ENCODE assay signal across 9 cellular contexts in genomic region chr6:105136433-105137350, GRCh38. TPM values are rescaled to one million over a fixed set of nuclear protein-coding genes. Genes with fewer than 3 reads are reported as not detected.
DNase-seq lines count a peak whose midpoint lies in the region; ATAC-seq, FAIRE-seq and TF ChIP-seq lines count a peak whose summit lies in the region.
"Had no signal": no experiment of that assay in that cellular context is flagged by ENCODE, and none has a peak within 500 bp of the region (broad histone marks: within the 10 kb centered on the region; RNA-seq: fewer than 3 reads in every experiment).

No MANE protein-coding gene starts in this region.

- H3K9me3 Mint-ChIP-seq in CD8-positive, alpha-beta T cell, result no peaks in the 10 kb centered on the region
- H3K9me3 Mint-ChIP-seq in immature natural killer cell, result peaks cover 0 to 2% (median 0%) of the 10 kb centered on the region in 6 donors

- peak overlapping the region; percentile 87 for H3K9ac ChIP-seq in skeletal muscle satellite cell (ENCODE audit: low read depth, low read length)

- FAIRE-seq in GM19239 (lab: Jason Lieb, UNC) (no peak), bronchial epithelial cell (lab: Jason Lieb, UNC) (no peak)
- FAIRE-seq: TTC549 had no signal

- TF ChIP-seq CTCF in CD8-positive, alpha-beta T cell (IDR thresholded peaks at IDR 0.05), result no peak
- peak; percentile 24 for TF ChIP-seq CTCF in bronchial epithelial cell (IDR thresholded peaks at IDR 0.05; ENCODE audit: insufficient read depth, low read length, severe bottlenecking)

- no peaks in the 10 kb centered on the region for H3K36me3 Mint-ChIP-seq in CD8-positive, alpha-beta T cell
- no peaks in the 10 kb centered on the region for H3K36me3 Mint-ChIP-seq in immature natural killer cell

- POLR2A ChIA-PET in CD8-positive, alpha-beta T cell (lab: Charles Lee), result no interaction called here

- H3K4me1 ChIP-seq in CD8-positive, alpha-beta T cell (ENCODE audit: insufficient read depth, low read length), result peaks cover 8% of the 10 kb centered on the region
- H3K4me1 ChIP-seq in SJCRH30 (peaks cover 10% of the 10 kb centered on the region), skeletal muscle satellite cell (ENCODE audit: control insufficient read depth, insufficient read depth, low read length) (peaks cover 11% of the 10 kb centered on the region)

- peak overlapping the region; percentile 75 for H3K4me3 Mint-ChIP-seq in CD8-positive, alpha-beta T cell
- peak overlapping the region; percentile 48 to 78 (median 75) for H3K4me3 Mint-ChIP-seq in immature natural killer cell

- DNase-seq in CD8-positive, alpha-beta T cell, result peak in 1 of 7 experiments; percentile 8
- DNase-seq in GM19239 (ENCODE audit: insufficient read length, low spot score), result peak; percentile 62
- DNase-seq in SJCRH30, result peak; percentile 81 to 83
- DNase-seq in bronchial epithelial cell (ENCODE audit: low read depth), result no peak
- DNase-seq in immature natural killer cell, result peak in 2 of 3 donors; percentile 6 to 7
- no peak for DNase-seq in middle frontal gyrus (ENCODE audit: extremely low spot score, low spot score)

- H3K9me3 ChIP-seq in CD8-positive, alpha-beta T cell (ENCODE audit: low read length), result no peaks in the 10 kb centered on the region
- H3K9me3 ChIP-seq in SJCRH30 (replicated peaks), result no peaks in the 10 kb centered on the region
- no peaks in the 10 kb centered on the region for H3K9me3 ChIP-seq in skeletal muscle satellite cell (replicated peaks; ENCODE audit: low read length)

- peak overlapping the region; percentile 41 for H3K4me3 ChIP-seq in CD8-positive, alpha-beta T cell (ENCODE audit: low read depth, low read length)
- H3K4me3 ChIP-seq in SJCRH30 (peak overlapping the region; percentile 99), bronchial epithelial cell (ENCODE audit: low read depth, low read length) (peak overlapping the region; percentile 65), skeletal muscle satellite cell (ENCODE audit: low read length) (peak overlapping the region; percentile 89)

- H3K27ac Mint-ChIP-seq in CD8-positive, alpha-beta T cell, result no peak overlapping the region
- no peak overlapping the region for H3K27ac Mint-ChIP-seq in immature natural killer cell

- no peaks in the 10 kb centered on the region for H3K36me3 ChIP-seq in CD8-positive, alpha-beta T cell (ENCODE audit: insufficient read depth, low read length)
- peaks cover 14% of the 10 kb centered on the region for H3K36me3 ChIP-seq in SJCRH30
- no peaks in the 10 kb centered on the region for H3K36me3 ChIP-seq in bronchial epithelial cell (ENCODE audit: control insufficient read depth, insufficient read depth, low read length)
- no peaks in the 10 kb centered on the region for H3K36me3 ChIP-seq in skeletal muscle satellite cell (ENCODE audit: insufficient read depth, low read length)

- peak overlapping the region; percentile 96 for H3K4me2 ChIP-seq in skeletal muscle satellite cell (ENCODE audit: low read length)

- no peak overlapping the region for H3K27ac ChIP-seq in CD8-positive, alpha-beta T cell (ENCODE audit: low read depth, low read length)
- peak overlapping the region; percentile 92 for H3K27ac ChIP-seq in SJCRH30

- CTCF ChIA-PET in CD8-positive, alpha-beta T cell (lab: Charles Lee), result no interaction called here

- H3K4me1 Mint-ChIP-seq in CD8-positive, alpha-beta T cell (ENCODE audit: low read depth), result peaks cover 9% of the 10 kb centered on the region
- peaks cover 11 to 18% of the 10 kb centered on the region in 2 donors for H3K4me1 Mint-ChIP-seq in immature natural killer cell

- peaks cover 57% of the 10 kb centered on the region for H3K27me3 Mint-ChIP-seq in CD8-positive, alpha-beta T cell (ENCODE audit: low read depth)
- peaks cover 20 to 28% (median 20%) of the 10 kb centered on the region in 3 donors for H3K27me3 Mint-ChIP-seq in immature natural killer cell (ENCODE audit: low read depth in 3 of 3)

- ATAC-seq in CD8-positive, alpha-beta T cell, result peak; percentile 23
- ATAC-seq in HG03378 (IDR thresholded peaks at IDR 0.05; ENCODE audit: unreplicated experiment), result peak; percentile 58

- intact Hi-C loops in CD8-positive, alpha-beta T cell (cut with DNase I, micrococcal nuclease), result no loop called here

- H3K27me3 ChIP-seq in CD8-positive, alpha-beta T cell (ENCODE audit: insufficient read depth, low read length), result peaks cover 3% of the 10 kb centered on the region
- no peaks in the 10 kb centered on the region for H3K27me3 ChIP-seq in SJCRH30
- no peaks in the 10 kb centered on the region for H3K27me3 ChIP-seq in bronchial epithelial cell (ENCODE audit: control insufficient read depth, insufficient read depth, low read length)
- H3K27me3 ChIP-seq in skeletal muscle satellite cell (ENCODE audit: control insufficient read depth, insufficient read depth, low read length), result no peaks in the 10 kb centered on the region

RNA-seq across cellular contexts. Expression of gene POPDC3, which starts 43.1 kb away (rescaled TPM):
- total RNA-seq in CD8-positive, alpha-beta T cell, result not detected
- total RNA-seq in SJCRH30 (2014; rRNA removed; shearing (Covaris generic)), result 57.9 and 59.6 TPM in 2 replicates
- 1.4 and 5.8 TPM in 2 replicates for total RNA-seq in bronchial epithelial cell
- polyA plus RNA-seq in immature natural killer cell, result not detected
- total RNA-seq in skeletal muscle satellite cell (2012; rRNA removed), result 26.2 and 30.2 TPM in 2 replicates

Comparison
In these comparisons a context has a peak if more than half of its experiments do, and no peak if none do; other contexts are left out.
1. DNase-seq: peak in GM19239 (single experiment), SJCRH30 (2 of 2) and immature natural killer cell (2 of 3); none in bronchial epithelial cell (single experiment) and middle frontal gyrus (single experiment).
2. H3K4me3 ChIP-seq: peak in every context shown above with its lines; median percentile 99 in SJCRH30; 89 in skeletal muscle satellite cell; 65 in bronchial epithelial cell; 41 in CD8-positive, alpha-beta T cell.